In genomic region chr19:11091343-11092153, GRCh38 we compare ENCODE assay signal across 8 cellular contexts.
DNase-seq lines count a peak whose midpoint lies in the region; ATAC-seq and TF ChIP-seq lines count a peak whose summit lies in the region.

No MANE protein-coding gene starts in this region.

- peak overlapping the region; percentile 73 for H3K27ac ChIP-seq in parathyroid adenoma

- H3K79me2 ChIP-seq in parathyroid adenoma: no peaks in the 10 kb centered on the region

- H2AFZ ChIP-seq in parathyroid adenoma: peak overlapping the region; percentile 1

- DNase-seq in GOT3 (lab: John Stamatoyannopoulos, UW) (peak; percentile 19), RKO (ENCODE audit: low spot score) (peak; percentile 97), glomerular visceral epithelial cell (ENCODE audit: extremely low spot score) (peak; percentile 98), NCI-H2171 treated with DMSO at 0.1 percent for 48 hours (lab: John Stamatoyannopoulos, UW) (no peak), HEK293T (ENCODE audit: extremely low spot score) (no peak)
- peak; percentile 37 for DNase-seq in activated naive CD4-positive, alpha-beta T cell treated with anti-CD3 and anti-CD28 coated beads, Interleukin-2, amount 50 U/mL, for 16 hours

- peak overlapping the region; percentile 93 for H3K4me2 ChIP-seq in parathyroid adenoma (ENCODE audit: low read length)

- H3K9me3 ChIP-seq in parathyroid adenoma (ENCODE audit: control insufficient read depth, low read length): no peaks in the 10 kb centered on the region

- peaks cover 3% of the 10 kb centered on the region for H3K4me1 ChIP-seq in parathyroid adenoma

- H3K27me3 ChIP-seq in parathyroid adenoma (ENCODE audit: control insufficient read depth, insufficient read depth, low read length): no peaks in the 10 kb centered on the region

- ATAC-seq in HG02870 (IDR thresholded peaks at IDR 0.05; ENCODE audit: unreplicated experiment): no peak

- POLR2A ChIA-PET in HEK293T (lab: Yijun Ruan, JAX): no interaction called here

- TF ChIP-seq CTCF in parathyroid adenoma (IDR thresholded peaks at IDR 0.05): no peak

- no peak overlapping the region for H3K9ac ChIP-seq in parathyroid adenoma

- H3K36me3 ChIP-seq in parathyroid adenoma (ENCODE audit: control insufficient read depth, insufficient read depth, low read length): no peaks in the 10 kb centered on the region

- peak overlapping the region; percentile 78 for H3K4me3 ChIP-seq in parathyroid adenoma (ENCODE audit: low read depth, low read length)

- CTCF ChIA-PET in HEK293T (lab: Yijun Ruan, JAX): no interaction called here

TF ChIP-seq in HEK293T, 16 proteins besides CTCF, POLR2A, EP300 and RAD21:
- TF ChIP-seq HDGF (IDR thresholded peaks at IDR 0.05; ENCODE audit: borderline replicate concordance): no peak
- TF ChIP-seq CTBP1 (IDR thresholded peaks at IDR 0.05; ENCODE audit: borderline replicate concordance): no peak

Comparison
In these comparisons a context has a peak if more than half of its experiments do, and no peak if none do; other contexts are left out.
1. DNase-seq: peak in GOT3 (single experiment), RKO (single experiment), activated naive CD4-positive, alpha-beta T cell treated with anti-CD3 and anti-CD28 coated beads, Interleukin-2, amount 50 U/mL, for 16 hours (single experiment) and glomerular visceral epithelial cell (single experiment); none in NCI-H2171 treated with DMSO at 0.1 percent for 48 hours (single experiment) and HEK293T (single experiment).